ENCODE assay signal across 12 cellular contexts in genomic region chr10:132223611-132224342, GRCh38.
"Had no signal": no experiment of that assay in that cellular context is flagged by ENCODE, and none has a peak within 500 bp of the region (broad histone marks: within the 10 kb centered on the region; RNA-seq: fewer than 3 reads in every experiment).

No MANE protein-coding gene starts in this region.

- H3K27me3 ChIP-seq: body of pancreas, colonic mucosa, esophagus muscularis mucosa, ovary, sigmoid colon, spleen, upper lobe of right lung had no signal

- H3K4me1 ChIP-seq: colonic mucosa, upper lobe of right lung had no signal

- H3K4me1 Mint-ChIP-seq: mesothelial cell of epicardium had no signal

- H3K27me3 Mint-ChIP-seq: activated naive CD4-positive, alpha-beta T cell treated with anti-CD3 and anti-CD28 coated beads, Interleukin-2, amount 10 ng/mL, durations not matched to agents 7 days and 5 days had no signal

- FAIRE-seq: kidney had no signal

- H3K4me3 Mint-ChIP-seq: activated naive CD4-positive, alpha-beta T cell treated with anti-CD3 and anti-CD28 coated beads, Interleukin-2, amount 10 ng/mL, durations not matched to agents 7 days and 5 days; mesothelial cell of epicardium had no signal

- H3K36me3 ChIP-seq: colonic mucosa, ovary, sigmoid colon, thoracic aorta, upper lobe of right lung had no signal

- H3K9me3 ChIP-seq: body of pancreas, colonic mucosa, esophagus muscularis mucosa, ovary, sigmoid colon, thoracic aorta, upper lobe of right lung had no signal

- H3K27ac ChIP-seq: body of pancreas, colonic mucosa, esophagus muscularis mucosa, ovary, sigmoid colon, thoracic aorta, upper lobe of right lung had no signal

- H3K27ac Mint-ChIP-seq: activated naive CD4-positive, alpha-beta T cell treated with anti-CD3 and anti-CD28 coated beads, Interleukin-2, amount 10 ng/mL, durations not matched to agents 7 days and 5 days; activated T-helper 2 cell treated with anti-CD3 and anti-CD28 coated beads, Interferon-gamma antibody, Interleukin-2, Interleukin-4, amounts not matched to agents 10 μg/mL and 5 μg/mL and 100 μg/mL, durations not matched to agents 14 hours and 24 hours and 36 hours; mesothelial cell of epicardium had no signal

- H3K4me3 ChIP-seq: body of pancreas, colonic mucosa, esophagus muscularis mucosa, ovary, sigmoid colon, spleen, thoracic aorta, upper lobe of right lung had no signal

- H3K36me3 Mint-ChIP-seq: activated naive CD4-positive, alpha-beta T cell treated with anti-CD3 and anti-CD28 coated beads, Interleukin-2, amount 10 ng/mL, durations not matched to agents 7 days and 5 days; mesothelial cell of epicardium had no signal
